Comparison of ENCODE assay signal across 9 cellular contexts in genomic region chr5:15637345-15637744, GRCh38.
"Had no signal": no experiment of that assay in that cellular context is flagged by ENCODE, and none has a peak within 500 bp of the region (broad histone marks: within the 10 kb centered on the region; RNA-seq: fewer than 3 reads in every experiment).

No MANE protein-coding gene starts in this region.

- H3K36me3 ChIP-seq: HAP-1 had no signal

- H2AFZ ChIP-seq: GM23248 had no signal

- H3K4me1 ChIP-seq: HAP-1 had no signal

- H3K9ac ChIP-seq: GM23248 had no signal

- DNase-seq: GM23248, GOT3, HFFc6, IMR-90, KG1 had no signal

- FAIRE-seq: K562 had no signal

- ATAC-seq: HCT116, K562 had no signal

- H3K4me3 ChIP-seq: GM23248, HAP-1, K562 had no signal

- H3K9me3 ChIP-seq: HAP-1 had no signal

- H3K27ac ChIP-seq: GM23248, HL-60 had no signal
